ENCODE assay signal across 2 cellular contexts in the genomic region with DNA sequence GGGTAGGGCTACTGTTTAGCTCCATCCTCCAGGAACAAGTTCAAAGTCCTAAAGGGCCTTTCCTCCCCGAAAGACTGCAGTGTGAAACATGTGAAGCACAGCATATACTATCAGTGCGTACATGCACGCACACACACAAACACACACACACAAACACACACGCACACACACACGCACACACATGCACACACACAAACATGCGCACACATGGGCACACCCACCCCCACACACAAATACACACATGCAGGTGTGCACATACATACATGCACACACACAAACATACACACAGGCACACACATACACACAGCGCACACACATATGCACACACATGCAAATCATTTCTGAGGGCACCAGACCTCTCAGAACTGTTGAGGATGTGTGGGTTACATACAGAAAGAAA.
TF ChIP-seq lines count a peak whose summit lies in the region.

No MANE protein-coding gene starts in this region.

TF ChIP-seq in HEK293, 187 proteins besides CTCF, POLR2A, EP300 and RAD21:
- TF ChIP-seq, protein P1, sequence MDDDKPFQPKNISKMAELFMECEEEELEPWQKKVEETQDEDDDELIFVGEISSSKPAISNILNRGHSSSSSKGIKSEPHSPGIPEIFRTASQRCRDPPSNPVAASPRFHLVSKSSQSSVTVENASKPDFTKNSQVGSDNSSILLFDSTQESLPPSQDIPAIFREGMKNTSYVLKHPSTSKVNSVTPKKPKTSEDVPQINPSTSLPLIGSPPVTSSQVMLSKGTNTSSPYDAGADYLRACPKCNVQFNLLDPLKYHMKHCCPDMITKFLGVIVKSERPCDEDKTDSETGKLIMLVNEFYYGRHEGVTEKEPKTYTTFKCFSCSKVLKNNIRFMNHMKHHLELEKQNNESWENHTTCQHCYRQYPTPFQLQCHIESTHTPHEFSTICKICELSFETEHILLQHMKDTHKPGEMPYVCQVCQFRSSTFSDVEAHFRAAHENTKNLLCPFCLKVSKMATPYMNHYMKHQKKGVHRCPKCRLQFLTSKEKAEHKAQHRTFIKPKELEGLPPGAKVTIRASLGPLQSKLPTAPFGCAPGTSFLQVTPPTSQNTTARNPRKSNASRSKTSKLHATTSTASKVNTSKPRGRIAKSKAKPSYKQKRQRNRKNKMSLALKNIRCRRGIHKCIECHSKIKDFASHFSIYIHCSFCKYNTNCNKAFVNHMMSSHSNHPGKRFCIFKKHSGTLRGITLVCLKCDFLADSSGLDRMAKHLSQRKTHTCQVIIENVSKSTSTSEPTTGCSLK (tag by site-specific recombination; IDR thresholded peaks at IDR 0.05) = no peak
- TF ChIP-seq, protein P2, sequence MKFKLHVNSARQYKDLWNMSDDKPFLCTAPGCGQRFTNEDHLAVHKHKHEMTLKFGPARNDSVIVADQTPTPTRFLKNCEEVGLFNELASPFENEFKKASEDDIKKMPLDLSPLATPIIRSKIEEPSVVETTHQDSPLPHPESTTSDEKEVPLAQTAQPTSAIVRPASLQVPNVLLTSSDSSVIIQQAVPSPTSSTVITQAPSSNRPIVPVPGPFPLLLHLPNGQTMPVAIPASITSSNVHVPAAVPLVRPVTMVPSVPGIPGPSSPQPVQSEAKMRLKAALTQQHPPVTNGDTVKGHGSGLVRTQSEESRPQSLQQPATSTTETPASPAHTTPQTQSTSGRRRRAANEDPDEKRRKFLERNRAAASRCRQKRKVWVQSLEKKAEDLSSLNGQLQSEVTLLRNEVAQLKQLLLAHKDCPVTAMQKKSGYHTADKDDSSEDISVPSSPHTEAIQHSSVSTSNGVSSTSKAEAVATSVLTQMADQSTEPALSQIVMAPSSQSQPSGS (tag by site-specific recombination; IDR thresholded peaks at IDR 0.05; ENCODE audit: low read depth) = no peak
- TF ChIP-seq, protein P3, sequence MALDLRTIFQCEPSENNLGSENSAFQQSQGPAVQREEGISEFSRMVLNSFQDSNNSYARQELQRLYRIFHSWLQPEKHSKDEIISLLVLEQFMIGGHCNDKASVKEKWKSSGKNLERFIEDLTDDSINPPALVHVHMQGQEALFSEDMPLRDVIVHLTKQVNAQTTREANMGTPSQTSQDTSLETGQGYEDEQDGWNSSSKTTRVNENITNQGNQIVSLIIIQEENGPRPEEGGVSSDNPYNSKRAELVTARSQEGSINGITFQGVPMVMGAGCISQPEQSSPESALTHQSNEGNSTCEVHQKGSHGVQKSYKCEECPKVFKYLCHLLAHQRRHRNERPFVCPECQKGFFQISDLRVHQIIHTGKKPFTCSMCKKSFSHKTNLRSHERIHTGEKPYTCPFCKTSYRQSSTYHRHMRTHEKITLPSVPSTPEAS (tag by site-specific recombination; IDR thresholded peaks at IDR 0.05) = peak; percentile 99

TF ChIP-seq in IMR-90, 13 proteins besides CTCF, POLR2A, EP300 and RAD21:
- TF ChIP-seq MXI1 (IDR thresholded peaks at IDR 0.05; ENCODE audit: borderline replicate concordance, low read depth, low read length) (no peak), SMC3 (IDR thresholded peaks at IDR 0.05; ENCODE audit: low read depth, low read length) (no peak), CEBPB (IDR thresholded peaks at IDR 0.05; ENCODE audit: low read depth, low read length) (no peak)
- TF ChIP-seq, protein P4, sequence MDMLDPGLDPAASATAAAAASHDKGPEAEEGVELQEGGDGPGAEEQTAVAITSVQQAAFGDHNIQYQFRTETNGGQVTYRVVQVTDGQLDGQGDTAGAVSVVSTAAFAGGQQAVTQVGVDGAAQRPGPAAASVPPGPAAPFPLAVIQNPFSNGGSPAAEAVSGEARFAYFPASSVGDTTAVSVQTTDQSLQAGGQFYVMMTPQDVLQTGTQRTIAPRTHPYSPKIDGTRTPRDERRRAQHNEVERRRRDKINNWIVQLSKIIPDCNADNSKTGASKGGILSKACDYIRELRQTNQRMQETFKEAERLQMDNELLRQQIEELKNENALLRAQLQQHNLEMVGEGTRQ (IDR thresholded peaks at IDR 0.05; ENCODE audit: low read depth, low read length) = no peak
- TF ChIP-seq, protein P5, sequence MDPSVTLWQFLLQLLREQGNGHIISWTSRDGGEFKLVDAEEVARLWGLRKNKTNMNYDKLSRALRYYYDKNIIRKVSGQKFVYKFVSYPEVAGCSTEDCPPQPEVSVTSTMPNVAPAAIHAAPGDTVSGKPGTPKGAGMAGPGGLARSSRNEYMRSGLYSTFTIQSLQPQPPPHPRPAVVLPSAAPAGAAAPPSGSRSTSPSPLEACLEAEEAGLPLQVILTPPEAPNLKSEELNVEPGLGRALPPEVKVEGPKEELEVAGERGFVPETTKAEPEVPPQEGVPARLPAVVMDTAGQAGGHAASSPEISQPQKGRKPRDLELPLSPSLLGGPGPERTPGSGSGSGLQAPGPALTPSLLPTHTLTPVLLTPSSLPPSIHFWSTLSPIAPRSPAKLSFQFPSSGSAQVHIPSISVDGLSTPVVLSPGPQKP (IDR thresholded peaks at IDR 0.05; ENCODE audit: borderline replicate concordance, low read depth, low read length) = no peak
